7 cellular contexts compared by ENCODE assay signal in genomic region chrX:149532868-149533267, GRCh38. TPM values are rescaled to one million over a fixed set of nuclear protein-coding genes. Genes with fewer than 3 reads are reported as not detected.
"Had no signal": no experiment of that assay in that cellular context is flagged by ENCODE, and none has a peak within 500 bp of the region (broad histone marks: within the 10 kb centered on the region; RNA-seq: fewer than 3 reads in every experiment).

No MANE protein-coding gene starts in this region.

RNA-seq across cellular contexts. Expression of gene HSFX3, which starts 16.9 kb away (rescaled TPM):
- total RNA-seq: GM23248, GM23338, H1, H4, H7, H9, HFFc6 had no signal
- polyA plus RNA-seq: GM23248, GM23338, H1 had no signal

RNA-seq across cellular contexts. Expression of gene MAGEA9B, which starts 54.4 kb away (rescaled TPM):
- total RNA-seq: GM23248, H1, H4, H7, H9, HFFc6 had no signal
- polyA plus RNA-seq: GM23248, GM23338 had no signal
